19 cellular contexts compared by ENCODE assay signal in genomic region chr22:46610345-46610744, GRCh38. TPM values are rescaled to one million over a fixed set of nuclear protein-coding genes. Genes with fewer than 3 reads are reported as not detected.
A peak's percentile ranks its signal among the peaks of the same experiment; 100 is the strongest.
DNase-seq lines count a peak whose midpoint lies in the region; ATAC-seq and TF ChIP-seq lines count a peak whose summit lies in the region.
"Had no signal": no experiment of that assay in that cellular context is flagged by ENCODE, and none has a peak within 500 bp of the region (broad histone marks: within the 10 kb centered on the region; RNA-seq: fewer than 3 reads in every experiment).

No MANE protein-coding gene starts in this region.

- H3K4me1 Mint-ChIP-seq in nephron progenitor cell (peaks cover 39% of the 10 kb centered on the region), type B pancreatic cell (ENCODE audit: unreplicated experiment) (peaks cover 31% of the 10 kb centered on the region)

- H3K9me3 ChIP-seq in right cardiac atrium (ENCODE audit: control insufficient read depth, low read length) (no peaks in the 10 kb centered on the region), ectodermal cell (ENCODE audit: control insufficient read depth, low read length) (no peaks in the 10 kb centered on the region)

- ATAC-seq in right cardiac atrium (no peak), left ventricle myocardium superior (no peak)
- ATAC-seq: K562 had no signal

- intact Hi-C loops in right cardiac atrium (cut with DNase I) = no loop called here
- intact Hi-C loops in left ventricle myocardium superior (cut with micrococcal nuclease) = no loop called here

- no peaks in the 10 kb centered on the region for H3K36me3 ChIP-seq in ectodermal cell (ENCODE audit: control insufficient read depth, insufficient read depth, low read length)

- H3K27ac Mint-ChIP-seq in nephron progenitor cell (peak overlapping the region; percentile 48), type B pancreatic cell (no peak overlapping the region)
- H3K27ac Mint-ChIP-seq: CD4-positive, CD25-positive, alpha-beta regulatory T cell had no signal

- no peak overlapping the region for H3K4me3 ChIP-seq in right cardiac atrium (ENCODE audit: low read length)
- H3K4me3 ChIP-seq in ectodermal cell (ENCODE audit: insufficient read depth, low read depth, low read length) = no peak overlapping the region
- H3K4me3 ChIP-seq: K562, PC-9 had no signal

- H3K9me3 Mint-ChIP-seq in nephron progenitor cell (no peaks in the 10 kb centered on the region), type B pancreatic cell (no peaks in the 10 kb centered on the region)
- H3K9me3 Mint-ChIP-seq: CD4-positive, CD25-positive, alpha-beta regulatory T cell had no signal

- TF ChIP-seq CTCF in nephron progenitor cell (IDR thresholded peaks at IDR 0.05) (no peak), type B pancreatic cell (conservative IDR thresholded peaks at IDR 0.05) (no peak), GM20000 (IDR thresholded peaks at IDR 0.05; ENCODE audit: extremely low read depth, missing control alignments) (no peak)

- no peaks in the 10 kb centered on the region for H3K36me3 Mint-ChIP-seq in nephron progenitor cell (ENCODE audit: low read depth)
- no peaks in the 10 kb centered on the region for H3K36me3 Mint-ChIP-seq in type B pancreatic cell
- H3K36me3 Mint-ChIP-seq: CD4-positive, CD25-positive, alpha-beta regulatory T cell had no signal

- no peak overlapping the region for H3K4me3 Mint-ChIP-seq in nephron progenitor cell
- H3K4me3 Mint-ChIP-seq in type B pancreatic cell = peak overlapping the region; percentile 14

- DNase-seq in right cardiac atrium (peak in 2 of 3 donors; percentile 28 to 51), left ventricle myocardium superior (no peak), nephron progenitor cell (no peak), type B pancreatic cell (ENCODE audit: extremely low spot score, unreplicated experiment) (no peak), NCI-H2227 (lab: John Stamatoyannopoulos, UW; ENCODE audit: unreplicated experiment) (no peak), GM19238 (ENCODE audit: insufficient read length, low spot score) (no peak), GM20000 (ENCODE audit: low spot score) (no peak)
- DNase-seq: 8988T; CD4-positive, CD25-positive, alpha-beta regulatory T cell; COR-L47; DMS 273 treated with DMSO at 0.1 percent for 48 hours; H7; NCI-H1105 treated with DMSO at 0.1 percent for 48 hours; NCI-H1694; NCI-H510A treated with DMSO at 0.1 percent for 48 hours; PC-9 had no signal

- H3K27me3 ChIP-seq in right cardiac atrium (ENCODE audit: control insufficient read depth, insufficient read depth) (no peaks in the 10 kb centered on the region), ectodermal cell (ENCODE audit: control insufficient read depth, insufficient read depth, low read length, poor library complexity, severe bottlenecking) (no peaks in the 10 kb centered on the region)

- H3K27ac ChIP-seq in right cardiac atrium (ENCODE audit: low read length) = no peak overlapping the region
- H3K27ac ChIP-seq in ectodermal cell (ENCODE audit: insufficient read depth, low read depth, low read length, poor library complexity, severe bottlenecking) = peak overlapping the region; percentile 9
- H3K27ac ChIP-seq: PC-9, RWPE1 had no signal

- WGBS in right cardiac atrium = 80% methylated on average over 13 of the region's 13 CpGs
- 80 to 81% methylated on average over 13 of the region's 13 CpGs for WGBS in ectodermal cell, 2 experiments

- H3K27me3 Mint-ChIP-seq in nephron progenitor cell (ENCODE audit: low read depth, poor library complexity) = no peaks in the 10 kb centered on the region
- no peaks in the 10 kb centered on the region for H3K27me3 Mint-ChIP-seq in type B pancreatic cell
- H3K27me3 Mint-ChIP-seq: CD4-positive, CD25-positive, alpha-beta regulatory T cell had no signal

- H3K4me1 ChIP-seq in right cardiac atrium (ENCODE audit: control insufficient read depth, insufficient read depth, low read length) = peaks cover 15% of the 10 kb centered on the region
- H3K4me1 ChIP-seq in ectodermal cell (ENCODE audit: control insufficient read depth, insufficient read depth, low read length) = peaks cover 31% of the 10 kb centered on the region

RNA-seq across cellular contexts. Expression of gene GRAMD4, which starts 9.8 kb away (rescaled TPM):
- 100 to 1,000 TPM in 1 of 4 donors, 10 to 100 TPM in 3; 74.3 to 106 (median 88.5) TPM for total RNA-seq in right cardiac atrium
- 31.6 TPM for polyA plus RNA-seq in right cardiac atrium
- total RNA-seq in left ventricle myocardium superior = 94.0 TPM
- polyA plus RNA-seq in ectodermal cell (2013, experiment 1 of 4) = 22.2 TPM
- polyA plus RNA-seq in ectodermal cell (2013, experiment 2 of 4) = 22.1 TPM
- 28.1 TPM for polyA plus RNA-seq in ectodermal cell (2013, experiment 3 of 4)
- polyA plus RNA-seq in ectodermal cell (2013, experiment 4 of 4) = 22.0 TPM
- 56.4 and 80.9 TPM in 2 replicates for total RNA-seq in type B pancreatic cell (ENCODE audit: low replicate concordance)

Comparison
In these comparisons a context has a peak if more than half of its experiments do, and no peak if none do; other contexts are left out.
1. DNase-seq: peak in right cardiac atrium (2 of 3); none in left ventricle myocardium superior (single experiment), nephron progenitor cell (single experiment), type B pancreatic cell (single experiment), NCI-H2227 (single experiment), GM19238 (single experiment) and GM20000 (single experiment).